ENCODE assay signal across 8 cellular contexts in the genomic region with DNA sequence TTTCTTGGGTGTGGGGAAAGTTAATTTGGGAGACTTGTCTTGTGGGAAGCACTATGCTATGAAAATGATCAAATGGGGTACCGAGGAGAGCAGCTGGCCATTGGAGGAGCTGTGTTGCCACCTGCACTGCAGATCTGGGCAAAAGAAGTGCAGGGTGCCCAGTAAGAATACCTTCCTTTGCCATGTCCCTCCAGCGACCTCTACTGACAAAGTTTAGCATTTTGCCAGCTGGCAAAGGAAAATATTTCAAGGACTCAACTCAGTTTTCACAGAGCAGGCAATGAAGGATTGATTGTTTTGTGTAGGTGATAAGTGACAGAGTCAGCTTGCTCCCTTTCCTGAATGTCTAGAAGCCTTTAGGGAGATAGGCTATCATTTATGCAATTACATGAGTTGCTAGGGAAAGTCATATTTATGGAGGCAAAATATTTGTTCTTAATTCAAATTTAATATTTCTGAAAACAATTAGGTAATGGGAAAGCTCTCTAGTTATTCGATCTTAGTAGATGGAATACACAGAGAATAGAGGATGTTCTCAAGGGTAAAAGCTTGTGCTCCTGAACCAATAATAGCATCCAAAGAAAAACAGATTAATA.
DNase-seq lines count a peak whose midpoint lies in the region; ATAC-seq and TF ChIP-seq lines count a peak whose summit lies in the region.

No MANE protein-coding gene starts in this region.

- no peaks in the 10 kb centered on the region for H3K36me3 ChIP-seq in Panc1 (ENCODE audit: control insufficient read depth, insufficient read depth, low read length)
- H3K36me3 ChIP-seq in esophagus squamous epithelium, result no peaks in the 10 kb centered on the region

- DNase-seq in CMK (ENCODE audit: low read depth) (peak; percentile 35), GM20000 (ENCODE audit: low spot score) (peak; percentile 54), Panc1 (ENCODE audit: low read depth, low spot score) (peak; percentile 18), esophagus squamous epithelium (lab: John Stamatoyannopoulos, UW) (no peak), NCI-H2107 (lab: John Stamatoyannopoulos, UW) (no peak)
- peak in 2 of 3 donors; percentile 3 to 4 for DNase-seq in stimulated activated CD4-positive, alpha-beta T cell treated with anti-CD3 and anti-CD28 coated beads, TNF-alpha, amount 100 ng/mL, for 48 hours (ENCODE audit: low read depth in 3 of 3)
- DNase-seq in activated effector memory CD4-positive, alpha-beta T cell treated with Interleukin-2 at 50 U/mL for 16 hours, result no peak

- WGBS in esophagus squamous epithelium, 2 donors, result 58 to 61% methylated on average over 3 of the region's 3 CpGs

- no peaks in the 10 kb centered on the region for H3K4me1 ChIP-seq in Panc1 (ENCODE audit: control insufficient read depth, insufficient read depth, low read length)
- H3K4me1 ChIP-seq in esophagus squamous epithelium, result no peaks in the 10 kb centered on the region

- POLR2A ChIA-PET in Panc1 (lab: Charles Lee), result no interaction called here

- in situ Hi-C loops in Panc1 (cut with HindIII; ENCODE audit: low pct_unique_long_range_greater_than_20kb, low sequenced_read_pairs), result no loop called here

- no TSS peak for BruUV-seq in Panc1 (replicated peaks; lab: Mats Ljungman, UMichigan)

- H3K27me3 ChIP-seq in Panc1 (ENCODE audit: control insufficient read depth, insufficient read depth, low read length) (no peaks in the 10 kb centered on the region), esophagus squamous epithelium (no peaks in the 10 kb centered on the region)

- no peak overlapping the region for H3K27ac ChIP-seq in Panc1 (ENCODE audit: low read length)
- H3K27ac ChIP-seq in esophagus squamous epithelium, result no peak overlapping the region

- no peak overlapping the region for H3K4me3 ChIP-seq in Panc1 (ENCODE audit: low read depth in 2 of 2, low read length in 2 of 2)
- no peak overlapping the region for H3K4me3 ChIP-seq in esophagus squamous epithelium

- intact Hi-C loops in Panc1 (cut with micrococcal nuclease; ENCODE audit: unreplicated experiment) (no loop called here), esophagus squamous epithelium (cut with DNase I) (loop anchor here (10.0 kb wide), 1 partner anchor 235 kb away; no protein-coding TSS in a partner anchor)

- CTCF ChIA-PET in Panc1 (lab: Charles Lee), result interaction anchor here (0.7 to 1.5 kb wide), 2 partner anchors 76 to 236 kb away, joined by 4 to 6 read pairs; no protein-coding TSS in a partner anchor

- TF ChIP-seq CTCF in GM20000 (IDR thresholded peaks at IDR 0.05; ENCODE audit: extremely low read depth, missing control alignments) (peak; percentile 66), Panc1 (IDR thresholded peaks at IDR 0.05) (peak; percentile 81), esophagus squamous epithelium (IDR thresholded peaks at IDR 0.05) (peak in 4 of 6 experiments; percentile 29 to 65 (median 44))

- ATAC-seq in Panc1 (0 out of 2 replicates have a peak, but pooled peaks have one; percentile 53), GM19467 (IDR thresholded peaks at IDR 0.05; ENCODE audit: unreplicated experiment) (no peak)

- H3K9me3 ChIP-seq in Panc1 (ENCODE audit: control insufficient read depth, insufficient read depth, low read depth, low read length) (no peaks in the 10 kb centered on the region), esophagus squamous epithelium (no peaks in the 10 kb centered on the region)

- TF ChIP-seq POLR2A in esophagus squamous epithelium (IDR thresholded peaks at IDR 0.05), result no peak

Comparison
In these comparisons a context has a peak if more than half of its experiments do, and no peak if none do; other contexts are left out.
1. DNase-seq: peak in CMK (single experiment), GM20000 (single experiment), Panc1 (single experiment) and stimulated activated CD4-positive, alpha-beta T cell treated with anti-CD3 and anti-CD28 coated beads, TNF-alpha, amount 100 ng/mL, for 48 hours (2 of 3); none in esophagus squamous epithelium (single experiment), NCI-H2107 (single experiment) and activated effector memory CD4-positive, alpha-beta T cell treated with Interleukin-2 at 50 U/mL for 16 hours (single experiment).
2. Peak in every context shown above with its lines, with median percentiles within 50 percentile points of each other: CTCF ChIP-seq.